In genomic region chr4:113978561-113979156, GRCh38 we compare ENCODE assay signal across 9 cellular contexts. TPM values are rescaled to one million over a fixed set of nuclear protein-coding genes. Genes with fewer than 3 reads are reported as not detected.
DNase-seq lines count a peak whose midpoint lies in the region; ATAC-seq lines count a peak whose summit lies in the region.
"Had no signal": no experiment of that assay in that cellular context is flagged by ENCODE, and none has a peak within 500 bp of the region (broad histone marks: within the 10 kb centered on the region; RNA-seq: fewer than 3 reads in every experiment).

No MANE protein-coding gene starts in this region.

- H3K36me3 ChIP-seq in ACC112 (ENCODE audit: insufficient read depth, low read length): peaks cover 13% of the 10 kb centered on the region
- peaks cover 52% of the 10 kb centered on the region for H3K36me3 ChIP-seq in MG63
- no peaks in the 10 kb centered on the region for H3K36me3 ChIP-seq in endocrine pancreas (ENCODE audit: control insufficient read depth, insufficient read depth, low read length)
- H3K36me3 ChIP-seq in muscle layer of colon (ENCODE audit: insufficient read depth, low read length): peaks cover 5% of the 10 kb centered on the region

- H3K9me3 ChIP-seq in MG63 (no peaks in the 10 kb centered on the region), endocrine pancreas (ENCODE audit: control insufficient read depth, low read length) (no peaks in the 10 kb centered on the region), muscle layer of colon (ENCODE audit: low read length) (no peaks in the 10 kb centered on the region)

- H3K27ac ChIP-seq in ACC112 (ENCODE audit: low read depth, low read length): peak overlapping the region; percentile 83
- peak overlapping the region; percentile 41 for H3K27ac ChIP-seq in muscle layer of colon (ENCODE audit: low read depth, low read length)

- DNase-seq in MG63: no peak
- DNase-seq in NCI-H2227 treated with DMSO at 0.1 percent for 48 hours (lab: John Stamatoyannopoulos, UW): no peak
- DNase-seq in NOMO-1 treated with dmso at 0.1 percent for 144 hours (lab: John Stamatoyannopoulos, UW; ENCODE audit: unreplicated experiment): no peak
- DNase-seq in GM19240 (ENCODE audit: insufficient read length, low spot score): no peak

- H3K9ac ChIP-seq in endocrine pancreas (ENCODE audit: control insufficient read depth, insufficient read depth, low read length) (peak overlapping the region; percentile 71), muscle layer of colon (ENCODE audit: low read length) (peak overlapping the region; percentile 77)

- H3K4me1 ChIP-seq in ACC112 (ENCODE audit: control insufficient read depth, insufficient read depth, low read length, unreplicated experiment) (peaks cover 19% of the 10 kb centered on the region), endocrine pancreas (ENCODE audit: control insufficient read depth, insufficient read depth, low read length) (no peaks in the 10 kb centered on the region), muscle layer of colon (ENCODE audit: insufficient read depth, low read length) (peaks cover 21% of the 10 kb centered on the region)

- H3K4me3 ChIP-seq in ACC112 (ENCODE audit: low read depth, low read length) (peak overlapping the region; percentile 95), MG63 (peak overlapping the region; percentile 65), endocrine pancreas (ENCODE audit: control insufficient read depth, insufficient read depth, low read length) (peak overlapping the region; percentile 80), muscle layer of colon (ENCODE audit: low read depth in 1 of 2, low read length in 2 of 2) (peak overlapping the region; percentile 27 to 85)

- H2AFZ ChIP-seq in ACC112 (ENCODE audit: low read length, unreplicated experiment): peak overlapping the region; percentile 24

- H3K79me2 ChIP-seq in ACC112 (ENCODE audit: control insufficient read depth, insufficient read depth, low read length, unreplicated experiment): peaks cover 76% of the 10 kb centered on the region

- H3K27me3 ChIP-seq in ACC112 (ENCODE audit: insufficient read depth, low read length) (no peaks in the 10 kb centered on the region), MG63 (no peaks in the 10 kb centered on the region), endocrine pancreas (ENCODE audit: control insufficient read depth, insufficient read depth, low read length) (no peaks in the 10 kb centered on the region), muscle layer of colon (ENCODE audit: control insufficient read depth in 1 of 2, insufficient read depth in 2 of 2, low read length in 2 of 2) (no peaks in the 10 kb centered on the region)

- ATAC-seq in GM18517 (IDR thresholded peaks at IDR 0.05; ENCODE audit: unreplicated experiment): no peak

RNA-seq across cellular contexts. Expression of gene ARSJ, which starts 0.8 kb away (rescaled TPM):
- total RNA-seq in MG63 (2014; rRNA removed; shearing (Covaris generic); ENCODE audit: low replicate concordance): 41.8 and 60.1 TPM in 2 replicates
- total RNA-seq: activated CD8-positive, alpha-beta memory T cell treated with anti-CD3 and anti-CD28 coated beads for 36 hours had no signal
